Comparison of ENCODE assay signal across 29 cellular contexts in the genomic region with DNA sequence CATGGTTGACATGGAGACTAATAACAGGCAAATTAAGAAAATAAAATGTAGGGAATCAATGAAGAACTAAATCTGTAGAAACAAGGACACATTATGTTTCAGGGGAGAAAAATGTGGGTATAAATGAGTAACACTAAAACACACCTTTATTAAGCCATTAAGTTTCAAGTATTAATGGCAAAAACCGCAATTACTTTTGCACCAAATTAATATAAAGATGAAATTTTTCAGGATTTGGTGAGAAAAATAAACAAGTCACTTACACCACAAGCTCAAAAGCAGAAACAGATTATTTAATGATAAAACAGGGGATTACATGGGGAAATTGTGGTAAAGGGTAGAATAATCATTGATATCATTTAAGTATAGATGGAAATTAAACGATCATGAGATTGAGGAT.
"Had no signal": no experiment of that assay in that cellular context is flagged by ENCODE, and none has a peak within 500 bp of the region (broad histone marks: within the 10 kb centered on the region; RNA-seq: fewer than 3 reads in every experiment).

No MANE protein-coding gene starts in this region.

- H3K27me3 ChIP-seq: stomach, suprapubic skin, testis, thyroid gland, tibial artery, tibial nerve, transverse colon, upper lobe of left lung, upper lobe of right lung, uterus, vagina had no signal

- H3K4me3 Mint-ChIP-seq: stimulated activated effector memory CD8-positive, alpha-beta T cell treated with anti-CD3 and anti-CD28 coated beads, Interleukin-12 subunit alpha, Interleukin-12 subunit beta, amount 100 ng/mL, for 72 hours; stimulated activated memory B cell treated with anti-CD40 and anti-IgM and Interleukin-4, amounts not matched to agents 10 μg/mL and 1 μg/mL and 100 μg/mL, for 72 hours; stimulated activated naive B cell treated with anti-CD40 and anti-IgM and Interleukin-4, amounts not matched to agents 10 μg/mL and 1 μg/mL and 100 μg/mL, for 72 hours; stimulated activated naive CD8-positive, alpha-beta T cell treated with anti-CD3 and anti-CD28 coated beads, Interleukin-15, amount 100 ng/mL, for 72 hours; stimulated activated naive CD8-positive, alpha-beta T cell treated with anti-CD3 and anti-CD28 coated beads, Interleukin-15, Interleukin-2, amounts not matched to agents 100 ng/mL and 50 ng/mL, for 24 hours; type B pancreatic cell had no signal

- H3K27me3 Mint-ChIP-seq: stimulated activated naive B cell treated with anti-CD40 and anti-IgM and Interleukin-4, amounts not matched to agents 10 μg/mL and 1 μg/mL and 100 μg/mL, for 72 hours; stimulated activated naive CD8-positive, alpha-beta T cell treated with anti-CD3 and anti-CD28 coated beads, Interleukin-15, amount 100 ng/mL, for 72 hours; stimulated activated naive CD8-positive, alpha-beta T cell treated with anti-CD3 and anti-CD28 coated beads, Interleukin-15, Interleukin-2, amounts not matched to agents 100 ng/mL and 50 ng/mL, for 24 hours; type B pancreatic cell had no signal

- H3K27ac Mint-ChIP-seq: stimulated activated effector memory CD8-positive, alpha-beta T cell treated with anti-CD3 and anti-CD28 coated beads, Interleukin-12 subunit alpha, Interleukin-12 subunit beta, amount 100 ng/mL, for 72 hours; stimulated activated memory B cell treated with anti-CD40 and anti-IgM and Interleukin-4, amounts not matched to agents 10 μg/mL and 1 μg/mL and 100 μg/mL, for 72 hours; stimulated activated naive B cell treated with anti-CD40 and anti-IgM and Interleukin-4, amounts not matched to agents 10 μg/mL and 1 μg/mL and 100 μg/mL, for 72 hours; stimulated activated naive CD8-positive, alpha-beta T cell treated with anti-CD3 and anti-CD28 coated beads, Interleukin-15, amount 100 ng/mL, for 72 hours; stimulated activated naive CD8-positive, alpha-beta T cell treated with anti-CD3 and anti-CD28 coated beads, Interleukin-15, Interleukin-2, amounts not matched to agents 100 ng/mL and 50 ng/mL, for 24 hours; type B pancreatic cell had no signal

- H3K9me3 ChIP-seq: stomach, suprapubic skin, testis, thoracic aorta, thyroid gland, tibial artery, tibial nerve, transverse colon, upper lobe of left lung, upper lobe of right lung, uterus, vagina had no signal

- H3K9me3 Mint-ChIP-seq: stimulated activated memory B cell treated with anti-CD40 and anti-IgM and Interleukin-4, amounts not matched to agents 10 μg/mL and 1 μg/mL and 100 μg/mL, for 72 hours; stimulated activated naive B cell treated with anti-CD40 and anti-IgM and Interleukin-4, amounts not matched to agents 10 μg/mL and 1 μg/mL and 100 μg/mL, for 72 hours; stimulated activated naive CD8-positive, alpha-beta T cell treated with anti-CD3 and anti-CD28 coated beads, Interleukin-15, amount 100 ng/mL, for 72 hours had no signal

- DNase-seq: stimulated activated CD4-positive, alpha-beta T cell treated with anti-CD3 and anti-CD28 coated beads, Interleukin-2, amount 100 ng/mL, for 48 hours; stimulated activated CD4-positive, alpha-beta T cell treated with anti-CD3 and anti-CD28 coated beads, Interleukin-4, amount 100 ng/mL, for 1 hour; stimulated activated CD4-positive, alpha-beta T cell treated with anti-CD3 and anti-CD28 coated beads, Interleukin-4, amount 100 ng/mL, for 24 hours; stimulated activated CD4-positive, alpha-beta T cell treated with anti-CD3 and anti-CD28 coated beads, Interleukin-4, amount 100 ng/mL, for 4 hours; stimulated activated CD8-positive, alpha-beta memory T cell treated with anti-CD3 and anti-CD28 coated beads, Interleukin-4, amount 100 ng/mL, for 48 hours; stimulated activated naive B cell treated with anti-CD40 and anti-IgM and Interleukin-4, amounts not matched to agents 10 μg/mL and 1 μg/mL and 100 μg/mL, for 72 hours; stimulated activated naive CD4-positive, alpha-beta T cell; stimulated activated naive CD4-positive, alpha-beta T cell treated with Interleukin-2 at 50 U/mL for 16 hours; stimulated activated naive CD8-positive, alpha-beta T cell treated with anti-CD3 and anti-CD28 coated beads, Interleukin-15, amount 100 ng/mL, for 72 hours; stimulated activated naive CD8-positive, alpha-beta T cell treated with anti-CD3 and anti-CD28 coated beads, Interleukin-15, Interleukin-2, amounts not matched to agents 100 U/mL and 50 U/mL, for 24 hours; stomach; substantia nigra; testis; thyroid gland; tibial artery; transverse colon; trophoblast cell; upper lobe of left lung; upper lobe of right lung; uterus had no signal

- FAIRE-seq: urothelium cell line had no signal

- H3K36me3 Mint-ChIP-seq: stimulated activated effector memory CD8-positive, alpha-beta T cell treated with anti-CD3 and anti-CD28 coated beads, Interleukin-12 subunit alpha, Interleukin-12 subunit beta, amount 100 ng/mL, for 72 hours; stimulated activated memory B cell treated with anti-CD40 and anti-IgM and Interleukin-4, amounts not matched to agents 10 μg/mL and 1 μg/mL and 100 μg/mL, for 72 hours; stimulated activated naive B cell treated with anti-CD40 and anti-IgM and Interleukin-4, amounts not matched to agents 10 μg/mL and 1 μg/mL and 100 μg/mL, for 72 hours; type B pancreatic cell had no signal

- H3K4me1 ChIP-seq: stomach, suprapubic skin, testis, thyroid gland, tibial artery, tibial nerve, transverse colon, upper lobe of left lung, upper lobe of right lung, uterus, vagina had no signal

- H3K27ac ChIP-seq: stomach, suprapubic skin, testis, thoracic aorta, thyroid gland, tibial artery, tibial nerve, transverse colon, upper lobe of left lung, upper lobe of right lung, uterus, vagina had no signal

- H3K36me3 ChIP-seq: stomach, suprapubic skin, thoracic aorta, thyroid gland, tibial artery, tibial nerve, transverse colon, upper lobe of left lung, upper lobe of right lung, uterus, vagina had no signal

- H3K4me3 ChIP-seq: stomach, suprapubic skin, testis, thoracic aorta, thyroid gland, tibial artery, tibial nerve, transverse colon, upper lobe of left lung, upper lobe of right lung, uterus, vagina had no signal

- ATAC-seq: stimulated activated effector memory CD8-positive, alpha-beta T cell treated with anti-CD3 and anti-CD28 coated beads, Interleukin-12 subunit alpha, Interleukin-12 subunit beta, amount 100 ng/mL, for 72 hours; stimulated activated memory B cell treated with anti-CD40 and anti-IgM and Interleukin-4, amounts not matched to agents 10 μg/mL and 1 μg/mL and 100 μg/mL, for 72 hours; stimulated activated naive B cell treated with anti-CD40 and anti-IgM and Interleukin-4, amounts not matched to agents 10 μg/mL and 1 μg/mL and 100 μg/mL, for 72 hours; stimulated activated naive CD8-positive, alpha-beta T cell treated with anti-CD3 and anti-CD28 coated beads, Interleukin-15, amount 100 ng/mL, for 72 hours; stimulated activated naive CD8-positive, alpha-beta T cell treated with anti-CD3 and anti-CD28 coated beads, Interleukin-15, Interleukin-2, amounts not matched to agents 100 U/mL and 50 U/mL, for 24 hours; upper lobe of right lung had no signal

- H3K4me1 Mint-ChIP-seq: stimulated activated effector memory CD8-positive, alpha-beta T cell treated with anti-CD3 and anti-CD28 coated beads, Interleukin-12 subunit alpha, Interleukin-12 subunit beta, amount 100 ng/mL, for 72 hours; stimulated activated memory B cell treated with anti-CD40 and anti-IgM and Interleukin-4, amounts not matched to agents 10 μg/mL and 1 μg/mL and 100 μg/mL, for 72 hours; stimulated activated naive B cell treated with anti-CD40 and anti-IgM and Interleukin-4, amounts not matched to agents 10 μg/mL and 1 μg/mL and 100 μg/mL, for 72 hours; stimulated activated naive CD8-positive, alpha-beta T cell treated with anti-CD3 and anti-CD28 coated beads, Interleukin-15, amount 100 ng/mL, for 72 hours had no signal
